ENCODE assay signal across 9 cellular contexts in the genomic region with DNA sequence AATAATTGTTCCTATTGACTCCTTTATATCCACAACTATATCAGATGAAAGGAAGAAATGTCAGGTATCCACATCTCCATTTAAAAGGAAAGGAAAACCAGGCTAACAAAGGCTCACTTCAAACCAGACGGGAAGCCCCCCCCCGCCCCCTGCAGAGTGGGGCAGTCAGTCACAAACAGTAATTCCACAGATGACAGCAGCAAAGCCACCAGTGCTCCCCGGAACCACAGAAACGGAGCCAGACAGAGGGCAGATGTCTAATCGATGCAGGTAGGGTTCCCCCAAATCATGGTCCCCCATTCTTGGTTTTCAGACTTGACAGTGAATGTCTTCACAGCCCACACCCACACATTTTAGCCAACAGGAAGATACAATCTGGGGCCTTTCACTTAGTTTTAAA.
DNase-seq lines count a peak whose midpoint lies in the region; ATAC-seq, FAIRE-seq and TF ChIP-seq lines count a peak whose summit lies in the region.
"Had no signal": no experiment of that assay in that cellular context is flagged by ENCODE, and none has a peak within 500 bp of the region (broad histone marks: within the 10 kb centered on the region; RNA-seq: fewer than 3 reads in every experiment).

No MANE protein-coding gene starts in this region.

- POLR2A ChIA-PET in PC-9 (lab: Charles Lee; ENCODE audit: unreplicated experiment) (interaction anchor here (0.6 to 0.7 kb wide), 2 partner anchors 9 to 89 kb away, joined by 3 to 6 read pairs; no protein-coding TSS in a partner anchor), GM12878 (lab: Charles Lee) (interaction anchor here (0.9 to 3.3 kb wide), 8 partner anchors 10 to 87 kb away, joined by 3 to 13 read pairs (median 4); no protein-coding TSS in a partner anchor)

- no peaks in the 10 kb centered on the region; a peak in 1 of 5 replicates for H3K9me3 Mint-ChIP-seq in H9

- peaks cover 11% of the 10 kb centered on the region; the same call in 1 of the 2 replicates for H3K4me1 ChIP-seq in H9 (ENCODE audit: insufficient read depth, low read length)
- H3K4me1 ChIP-seq in PC-9 (replicated peaks; ENCODE audit: insufficient read depth): peaks cover 40% of the 10 kb centered on the region
- peaks cover 40% of the 10 kb centered on the region for H3K4me1 ChIP-seq in GM12878 (ENCODE audit: control insufficient read depth, insufficient read depth, low read length)
- H3K4me1 ChIP-seq in sigmoid colon: peaks cover 0 to 63% (median 55%) of the 10 kb centered on the region in 4 donors

- no peaks in the 10 kb centered on the region for H3K9me2 ChIP-seq in PC-9 (ENCODE audit: insufficient read depth)

- no peaks in the 10 kb centered on the region for H4K20me1 ChIP-seq in H9 (ENCODE audit: control insufficient read depth, insufficient read depth, insufficient read length)
- H4K20me1 ChIP-seq in PC-9 (ENCODE audit: insufficient read depth): no peaks in the 10 kb centered on the region
- no peaks in the 10 kb centered on the region; the same call in 1 of the 2 replicates for H4K20me1 ChIP-seq in GM12878 (ENCODE audit: control insufficient read depth, insufficient read depth)

- no peak overlapping the region for H3K56ac ChIP-seq in H9 (ENCODE audit: insufficient read length, low read depth, low read length)

- no peak overlapping the region for H3K27ac ChIP-seq in H9 (ENCODE audit: insufficient read length, low read depth, low read length)
- H3K27ac ChIP-seq in PC-9: peak overlapping the region; percentile 94
- peak overlapping the region; percentile 67 for H3K27ac ChIP-seq in GM12878 (ENCODE audit: control insufficient read depth, insufficient read depth)
- H3K27ac ChIP-seq in sigmoid colon: peak overlapping the region; percentile 22 to 88 (median 60)

- H3K18ac ChIP-seq in H9 (ENCODE audit: insufficient read length, low read depth, low read length): no peak overlapping the region

- no peak overlapping the region for H2BK15ac ChIP-seq in H9 (ENCODE audit: low read depth, low read length)

- H4K5ac ChIP-seq in H9 (ENCODE audit: insufficient read length, low read depth, low read length): no peak overlapping the region

- no peak overlapping the region for H3T11ph ChIP-seq in H9 (ENCODE audit: low read length)

- H3K9ac ChIP-seq in H9 (ENCODE audit: extremely low read depth, insufficient read length, low read length) (no peak overlapping the region), GM12878 (ENCODE audit: control insufficient read depth, insufficient read depth, low read length) (no peak overlapping the region)

- TF ChIP-seq EP300 in GM12878 (IDR thresholded peaks at IDR 0.05; ENCODE audit: borderline replicate concordance in 1 of 2, control insufficient read depth in 1 of 2, low read depth in 2 of 2, low read length in 2 of 2) (no peak), sigmoid colon (IDR thresholded peaks at IDR 0.05) (no peak)

- H3K79me1 ChIP-seq in H9 (ENCODE audit: insufficient read depth, low read depth, low read length, poor library complexity, severe bottlenecking): peaks cover 9% of the 10 kb centered on the region

- peaks cover 23 to 39% (median 35%) of the 10 kb centered on the region in 3 experiments; a peak in 6 of 7 replicates for H3K36me3 Mint-ChIP-seq in H9 (ENCODE audit: insufficient read depth in 1 of 3, low read depth in 3 of 3)

- SMC1A ChIA-PET in GM12878 (lab: Charles Lee; ENCODE audit: uncharacterized antibody, unreplicated experiment): interaction anchor here (0.8 to 5.5 kb wide), 10 partner anchors 12 to 177 kb away, joined by 3 to 39 read pairs (median 5); no protein-coding TSS in a partner anchor

- H3K23me2 ChIP-seq in H9 (ENCODE audit: insufficient read length, low read depth, low read length, poor library complexity, severe bottlenecking): no peaks in the 10 kb centered on the region

- no CpG with 5 or more reads among the region's 5 CpGs for WGBS in H9 (ENCODE audit: extremely low coverage, insufficient read length, low lambda C conversion rate)
- 3% methylated on average over 5 of the region's 5 CpGs for WGBS in GM12878 (ENCODE audit: insufficient coverage, insufficient replicate concordance, low lambda C conversion rate, missing lambda C conversion rate)
- 42 to 64% methylated on average over 5 of the region's 5 CpGs for WGBS in sigmoid colon, 2 donors

- H3K4ac ChIP-seq in H9 (ENCODE audit: low read depth, low read length): no peak overlapping the region

- H2BK5ac ChIP-seq in H9 (ENCODE audit: insufficient read length, low read length): no peak overlapping the region

- intact Hi-C loops in PC-9 (cut with micrococcal nuclease; ENCODE audit: unreplicated experiment) (loop anchor here (1.0 to 2.0 kb wide), 3 partner anchors 8 to 175 kb away; no protein-coding TSS in a partner anchor), GM12878 (cut with micrococcal nuclease; ENCODE audit: unreplicated experiment) (loop anchor here (1.0 to 2.0 kb wide), 2 partner anchors 28 to 95 kb away; no protein-coding TSS in a partner anchor), sigmoid colon (cut with DNase I) (no loop called here)

- peak; percentile 46 for ATAC-seq in GM12878

- RAD21 ChIA-PET in GM12878 (lab: Charles Lee; ENCODE audit: unreplicated experiment): interaction anchor here (0.6 to 2.2 kb wide), 10 partner anchors 8 to 178 kb away, joined by 3 to 8 read pairs (median 4); no protein-coding TSS in a partner anchor

- no peak for TF ChIP-seq RAD21 in GM12878 (IDR thresholded peaks at IDR 0.05; ENCODE audit: insufficient read depth, low read depth, low read length)

- no peak overlapping the region for H3K23ac ChIP-seq in H9 (ENCODE audit: insufficient read length, low read depth, low read length)

- no peak overlapping the region for H2AK5ac ChIP-seq in H9 (ENCODE audit: insufficient read length, low read length)

- peaks cover 7% of the 10 kb centered on the region; the same call in 1 of the 2 replicates for H3K79me2 ChIP-seq in H9 (ENCODE audit: insufficient read depth, low read length)
- peaks cover 78% of the 10 kb centered on the region for H3K79me2 ChIP-seq in PC-9 (ENCODE audit: low read depth)
- peaks cover 38% of the 10 kb centered on the region for H3K79me2 ChIP-seq in GM12878 (ENCODE audit: control insufficient read depth, insufficient read depth, low read length)

- no peak for TF ChIP-seq CTCF in GM13977 (IDR thresholded peaks at IDR 0.05; ENCODE audit: extremely low read depth, insufficient read depth, missing control alignments)
- no peak for TF ChIP-seq CTCF in H9 (conservative IDR thresholded peaks at IDR 0.05)
- no peak for TF ChIP-seq CTCF in PC-9 (conservative IDR thresholded peaks at IDR 0.05)
- TF ChIP-seq CTCF in GM12878 (IDR thresholded peaks at IDR 0.05 in 2 of 3, conservative IDR thresholded peaks at IDR 0.05 in 1 of 3; ENCODE audit: control insufficient read depth in 2 of 3, extremely low read depth in 1 of 3, insufficient read depth in 1 of 3, low read depth in 3 of 3, low read length in 3 of 3): no peak
- TF ChIP-seq CTCF in sigmoid colon (IDR thresholded peaks at IDR 0.05): no peak

- H4K91ac ChIP-seq in H9 (ENCODE audit: insufficient read length, low read depth, low read length): no peak overlapping the region

- TF ChIP-seq POLR2A in GM12878 (IDR thresholded peaks at IDR 0.05; ENCODE audit: low read depth, low read length) (no peak), sigmoid colon (IDR thresholded peaks at IDR 0.05) (no peak)

- peaks cover 49 to 56% of the 10 kb centered on the region in 2 experiments for H3K4me1 Mint-ChIP-seq in H9

- peaks cover 69% of the 10 kb centered on the region for H3F3A ChIP-seq in PC-9 (ENCODE audit: insufficient read depth, low read depth)

- H2BK120ac ChIP-seq in H9 (ENCODE audit: low read depth, low read length, poor library complexity, severe bottlenecking): no peak overlapping the region

- in situ Hi-C loops in GM13977 (cut with MboI; ENCODE audit: low pct_unique_long_range_greater_than_20kb, low sequenced_read_pairs, unreplicated experiment): no loop called here
- in situ Hi-C loops in GM12878 (cut with MboI): no loop called here

- peaks cover 26% of the 10 kb centered on the region; the same call in 1 of the 2 replicates for H3K36me3 ChIP-seq in PC-9 (ENCODE audit: low read depth)
- H3K36me3 ChIP-seq in GM12878 (ENCODE audit: control insufficient read depth in 2 of 2, insufficient read depth in 2 of 2, low read length in 1 of 2): peaks cover 18 to 28% of the 10 kb centered on the region in 2 experiments
- H3K36me3 ChIP-seq in sigmoid colon: peaks cover 8 to 30% (median 16%) of the 10 kb centered on the region in 4 donors

- H3K27me3 Mint-ChIP-seq in H9 (ENCODE audit: low read depth): no peaks in the 10 kb centered on the region

- peak; percentile 81 for DNase-seq in GM13977 (ENCODE audit: low spot score)
- DNase-seq in H9: peak; percentile 87
- DNase-seq in PC-9: no peak
- no peak for DNase-seq in GM12878 (ENCODE audit: low read depth, low spot score)
- no peak for DNase-seq in sigmoid colon
- DNase-seq in cerebellar nuclear complex (lab: John Stamatoyannopoulos, UW): no peak
- no peak for DNase-seq in NCI-H526 treated with DMSO at 0.1 percent for 48 hours (lab: John Stamatoyannopoulos, UW)
- no peak for DNase-seq in OCI-M2 (lab: John Stamatoyannopoulos, UW; ENCODE audit: unreplicated experiment)

- no peak overlapping the region for H4K8ac ChIP-seq in H9 (replicated peaks; ENCODE audit: insufficient read length, low read depth, low read length)

- peak overlapping the region; percentile 40 for H3K4me2 ChIP-seq in H9 (ENCODE audit: insufficient read depth, insufficient read length, low read length)
- peak overlapping the region; percentile 70 for H3K4me2 ChIP-seq in PC-9
- H3K4me2 ChIP-seq in GM12878 (ENCODE audit: control insufficient read depth, insufficient read depth): peak overlapping the region; percentile 67

- CTCF ChIA-PET in PC-9 (lab: Charles Lee) (interaction anchor here (0.5 to 0.6 kb wide), 2 partner anchors 394 to 1367 kb away, joined by 3 to 5 read pairs; no protein-coding TSS in a partner anchor), GM12878 (lab: Yijun Ruan, JAX) (interaction anchor here (0.8 to 3.3 kb wide), 6 partner anchors 9 to 178 kb away, joined by 3 to 15 read pairs (median 4); no protein-coding TSS in a partner anchor)

- FAIRE-seq in GM12878 (lab: Jason Lieb, UNC): no peak

- H2AFZ ChIP-seq in H9 (ENCODE audit: low read length) (no peak overlapping the region), PC-9 (no peak overlapping the region), GM12878 (ENCODE audit: control insufficient read depth, low read depth, low read length) (no peak overlapping the region; the same call in 1 of the 2 replicates)

- peak overlapping the region; percentile 20; the same call in 1 of the 2 replicates for H3K4me3 ChIP-seq in PC-9
- peak overlapping the region; percentile 13; the same call in 1 of the 2 replicates for H3K4me3 ChIP-seq in GM12878
- no peak overlapping the region for H3K4me3 ChIP-seq in sigmoid colon
- H3K4me3 ChIP-seq: lung had no signal

- H2BK20ac ChIP-seq in H9 (ENCODE audit: low read depth, low read length, poor library complexity, severe bottlenecking): no peak overlapping the region

- H3K14ac ChIP-seq in H9 (ENCODE audit: insufficient read depth, low read length): no peak overlapping the region

- H2BK12ac ChIP-seq in H9 (ENCODE audit: insufficient read length, low read depth, low read length): no peak overlapping the region

- peak overlapping the region; percentile 47 to 54; a peak in 3 of 5 replicates for H3K4me3 Mint-ChIP-seq in H9

- H3K27me3 ChIP-seq in H9 (ENCODE audit: insufficient read depth, low read length) (no peaks in the 10 kb centered on the region), PC-9 (ENCODE audit: insufficient read depth, low read depth) (no peaks in the 10 kb centered on the region), GM12878 (replicated peaks in 1 of 2; ENCODE audit: control insufficient read depth in 2 of 2, insufficient read depth in 2 of 2, low read length in 1 of 2) (no peaks in the 10 kb centered on the region), sigmoid colon (no peaks in the 10 kb centered on the region)

- no peaks in the 10 kb centered on the region for H3K9me3 ChIP-seq in H9 (ENCODE audit: control insufficient read depth, low read depth, low read length)
- no peaks in the 10 kb centered on the region for H3K9me3 ChIP-seq in PC-9 (ENCODE audit: insufficient read depth, low read depth)
- H3K9me3 ChIP-seq in GM12878 (replicated peaks; ENCODE audit: control insufficient read depth, insufficient read depth, low read length): no peaks in the 10 kb centered on the region
- no peaks in the 10 kb centered on the region for H3K9me3 ChIP-seq in sigmoid colon

- BruUV-seq in PC-9 (replicated peaks; lab: Mats Ljungman, UMichigan) (no TSS peak), GM12878 (replicated peaks; lab: Mats Ljungman, UMichigan) (no TSS peak)

- H3K27ac Mint-ChIP-seq in H9: peak overlapping the region in 2 of 3 experiments; percentile 15 to 82; a peak in 5 of 7 replicates

Comparison
In these comparisons a context has a peak if more than half of its experiments do, and no peak if none do; other contexts are left out.
1. DNase-seq: peak in GM13977 (single experiment) and H9 (single experiment); none in PC-9 (0 of 2), GM12878 (single experiment), sigmoid colon (single experiment), cerebellar nuclear complex (0 of 2), NCI-H526 treated with DMSO at 0.1 percent for 48 hours (single experiment) and OCI-M2 (single experiment).
2. H3K4me3 ChIP-seq: peak in PC-9 (single experiment) and GM12878 (single experiment); none in sigmoid colon (0 of 4).
3. Peak in every context shown above with its lines, with median percentiles within 50 percentile points of each other: H3K4me2 ChIP-seq.